In the genomic region with DNA sequence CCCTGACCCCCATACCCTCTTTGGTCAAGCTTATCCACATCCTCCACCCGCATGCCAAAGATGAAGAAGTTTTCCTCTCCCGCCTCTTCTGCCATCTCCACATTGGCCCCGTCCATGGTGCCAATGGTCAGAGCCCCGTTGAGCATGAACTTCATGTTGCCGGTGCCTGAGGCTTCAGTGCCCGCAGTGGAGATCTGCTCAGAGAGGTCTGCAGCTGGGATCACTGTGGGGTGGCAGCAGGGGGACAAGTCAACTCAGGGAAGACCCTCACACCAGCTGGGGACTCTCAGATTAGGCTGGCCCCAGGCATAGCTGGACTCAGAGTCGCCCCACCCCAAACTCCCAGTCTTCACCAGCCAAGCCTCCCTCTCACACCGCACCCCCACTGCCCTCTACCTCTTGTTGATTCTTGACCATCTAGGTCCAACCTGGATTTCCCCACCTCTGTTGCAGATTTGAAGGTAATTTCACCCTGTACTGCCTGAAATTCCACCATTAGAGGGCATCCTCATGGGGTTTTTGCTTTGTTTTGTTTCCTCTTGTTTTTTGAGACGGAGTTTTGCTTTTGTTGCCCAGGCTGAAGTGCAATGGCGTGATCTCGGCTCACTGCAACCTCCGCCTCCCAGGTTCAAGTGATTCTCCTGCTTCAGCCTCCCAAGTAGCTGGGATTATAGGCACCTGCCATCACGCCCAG, we compare ENCODE assay signal across 13 cellular contexts. TPM values are rescaled to one million over a fixed set of nuclear protein-coding genes. Genes with fewer than 3 reads are reported as not detected.
DNase-seq lines count a peak whose midpoint lies in the region; ATAC-seq and TF ChIP-seq lines count a peak whose summit lies in the region.
"Had no signal": no experiment of that assay in that cellular context is flagged by ENCODE, and none has a peak within 500 bp of the region (broad histone marks: within the 10 kb centered on the region; RNA-seq: fewer than 3 reads in every experiment).

No MANE protein-coding gene starts in this region.

- H4K20me1 ChIP-seq in BLaER1 treated with 17β-estradiol and CSF1 and Interleukin-3, amounts not matched to agents 10 nM and 100 nM = no peaks in the 10 kb centered on the region

- H3K36me3 ChIP-seq in BLaER1 treated with 17β-estradiol and CSF1 and Interleukin-3, amounts not matched to agents 10 nM and 100 nM = 0 out of 22 replicates have a peak, but pooled peaks cover 0 to 3% (median 0%) of the 10 kb centered on the region in 11 experiments
- H3K36me3 ChIP-seq in GM06990 (ENCODE audit: control insufficient read depth, insufficient read depth, low read length) (no peaks in the 10 kb centered on the region), mesenchymal stem cell (ENCODE audit: control insufficient read depth in 1 of 2, insufficient read depth in 2 of 2, low read depth in 1 of 2, low read length in 2 of 2) (peaks cover 0 to 3% of the 10 kb centered on the region in 2 experiments)
- H3K36me3 ChIP-seq: thyroid gland had no signal

- H3K27ac Mint-ChIP-seq in activated B cell treated with CpG ODN at 0.5 μM for 24 hours = peak overlapping the region; percentile 60
- H3K27ac Mint-ChIP-seq: dendritic cell treated with granulocyte-macrophage colony-stimulating factor and Interleukin-4, amounts not matched to agents 40 ng/mL and 50 ng/mL, for 4 days had no signal

- peaks cover 29% of the 10 kb centered on the region for H3K36me3 Mint-ChIP-seq in activated B cell treated with CpG ODN at 0.5 μM for 24 hours (ENCODE audit: low read depth)

- H3K27me3 Mint-ChIP-seq in activated B cell treated with CpG ODN at 0.5 μM for 24 hours = no peaks in the 10 kb centered on the region
- H3K27me3 Mint-ChIP-seq: dendritic cell treated with granulocyte-macrophage colony-stimulating factor and Interleukin-4, amounts not matched to agents 40 ng/mL and 50 ng/mL, for 4 days had no signal

- peak overlapping the region in 6 of 11 experiments; percentile 2 to 40 (median 31); a peak in 5 of 22 replicates for H3K4me2 ChIP-seq in BLaER1 treated with 17β-estradiol and CSF1 and Interleukin-3, amounts not matched to agents 10 nM and 100 nM
- no peak overlapping the region for H3K4me2 ChIP-seq in mesenchymal stem cell (ENCODE audit: low read length, poor library complexity, severe bottlenecking)

- peaks cover 3 to 73% (median 48%) of the 10 kb centered on the region in 10 experiments; a peak in 18 of 20 replicates for H3K4me1 ChIP-seq in BLaER1 treated with 17β-estradiol and CSF1 and Interleukin-3, amounts not matched to agents 10 nM and 100 nM
- H3K4me1 ChIP-seq in mesenchymal stem cell (ENCODE audit: control insufficient read depth, insufficient read depth, low read depth, low read length) = peaks cover 8% of the 10 kb centered on the region

- no peak overlapping the region for H3K4me3 Mint-ChIP-seq in activated B cell treated with CpG ODN at 0.5 μM for 24 hours
- H3K4me3 Mint-ChIP-seq: dendritic cell treated with granulocyte-macrophage colony-stimulating factor and Interleukin-4, amounts not matched to agents 40 ng/mL and 50 ng/mL, for 4 days had no signal

- H2BK12ac ChIP-seq in mesenchymal stem cell (ENCODE audit: low read length in 2 of 2) = no peak overlapping the region

- WGBS in mesenchymal stem cell = 94% methylated on average over 13 of the region's 13 CpGs

- H2AK5ac ChIP-seq in mesenchymal stem cell (ENCODE audit: low read length, severe bottlenecking) = no peak overlapping the region

- H3K79me1 ChIP-seq in mesenchymal stem cell (replicated peaks; ENCODE audit: low read length, poor library complexity, severe bottlenecking) = no peaks in the 10 kb centered on the region

- DNase-seq in GM06990 (ENCODE audit: extremely low read depth, insufficient read length) (no peak), activated B cell treated with CpG ODN at 0.5 μM for 24 hours (no peak), mesenchymal stem cell (no peak), NCI-H1694 treated with DMSO at 0.1 percent for 48 hours (lab: John Stamatoyannopoulos, UW) (no peak)
- DNase-seq: EL, NCI-H2029 treated with DMSO at 0.1 percent for 48 hours, NCI-H82, SIG-M5, thyroid gland had no signal

- no peaks in the 10 kb centered on the region for H3K27me3 ChIP-seq in BLaER1 treated with 17β-estradiol and CSF1 and Interleukin-3, amounts not matched to agents 10 nM and 100 nM
- H3K27me3 ChIP-seq in GM06990 (replicated peaks; ENCODE audit: control insufficient read depth, insufficient read depth, low read length) = no peaks in the 10 kb centered on the region; the same call in 1 of the 2 replicates
- peaks cover 8 to 9% of the 10 kb centered on the region in 2 experiments for H3K27me3 ChIP-seq in mesenchymal stem cell (ENCODE audit: control insufficient read depth in 1 of 2, insufficient read depth in 1 of 2, low read length in 2 of 2)

- no peak overlapping the region for H2BK5ac ChIP-seq in mesenchymal stem cell (ENCODE audit: low read depth, low read length, poor library complexity, severe bottlenecking)

- peak overlapping the region; percentile 22 for H4K91ac ChIP-seq in mesenchymal stem cell (ENCODE audit: low read length)

- H3K9me3 Mint-ChIP-seq in activated B cell treated with CpG ODN at 0.5 μM for 24 hours = no peaks in the 10 kb centered on the region
- H3K9me3 Mint-ChIP-seq: dendritic cell treated with granulocyte-macrophage colony-stimulating factor and Interleukin-4, amounts not matched to agents 40 ng/mL and 50 ng/mL, for 4 days had no signal

- CTCF ChIA-PET in activated B cell treated with CpG ODN at 0.5 μM for 24 hours (lab: Charles Lee) = no interaction called here

- no peak overlapping the region for H2BK120ac ChIP-seq in mesenchymal stem cell (ENCODE audit: low read depth, low read length)

- H3K18ac ChIP-seq in mesenchymal stem cell (ENCODE audit: low read depth in 1 of 2, low read length in 2 of 2) = no peak overlapping the region

- no peak for ATAC-seq in activated B cell treated with CpG ODN at 0.5 μM for 24 hours (ENCODE audit: low read depth)
- ATAC-seq in GM19324 (IDR thresholded peaks at IDR 0.05; ENCODE audit: low FRiP score, unreplicated experiment) = no peak
- no peak for ATAC-seq in HG02973 (IDR thresholded peaks at IDR 0.05; ENCODE audit: unreplicated experiment)

- no peak overlapping the region for H3K23ac ChIP-seq in mesenchymal stem cell (ENCODE audit: low read length in 2 of 2)

- peaks cover 42% of the 10 kb centered on the region for H3K4me1 Mint-ChIP-seq in activated B cell treated with CpG ODN at 0.5 μM for 24 hours

- H4K8ac ChIP-seq in mesenchymal stem cell (ENCODE audit: low read length) = no peak overlapping the region

- TF ChIP-seq CTCF in GM06990 (IDR thresholded peaks at IDR 0.05; ENCODE audit: insufficient read depth, low read length, poor library complexity, severe bottlenecking) (peak; percentile 21), activated B cell treated with CpG ODN at 0.5 μM for 24 hours (IDR thresholded peaks at IDR 0.05) (no peak)

- no peak overlapping the region for H3K4me3 ChIP-seq in BLaER1 treated with 17β-estradiol and CSF1 and Interleukin-3, amounts not matched to agents 10 nM and 100 nM
- H3K4me3 ChIP-seq in GM06990 (replicated peaks; ENCODE audit: low read depth, low read length) (no peak overlapping the region), mesenchymal stem cell (ENCODE audit: insufficient read depth in 1 of 2, low read depth in 1 of 2, low read length in 2 of 2) (no peak overlapping the region)
- H3K4me3 ChIP-seq: thyroid gland had no signal

- no peak overlapping the region for H3K4ac ChIP-seq in mesenchymal stem cell (ENCODE audit: low read depth in 1 of 2, low read length in 2 of 2)

- H3K9ac ChIP-seq in BLaER1 treated with 17β-estradiol and CSF1 and Interleukin-3, amounts not matched to agents 10 nM and 100 nM = no peak overlapping the region
- H3K9ac ChIP-seq in mesenchymal stem cell (ENCODE audit: low read length) = no peak overlapping the region

- H2AFZ ChIP-seq in mesenchymal stem cell (ENCODE audit: low read depth, low read length) = no peak overlapping the region

- H3K27ac ChIP-seq in BLaER1 treated with 17β-estradiol and CSF1 and Interleukin-3, amounts not matched to agents 10 nM and 100 nM = 0 out of 22 replicates have a peak overlapping the region, but pooled peaks of 1 of the 11 experiments have one; percentile 12
- no peak overlapping the region for H3K27ac ChIP-seq in mesenchymal stem cell (ENCODE audit: low read length, poor library complexity, severe bottlenecking)
- H3K27ac ChIP-seq: thyroid gland had no signal

- intact Hi-C loops in activated B cell treated with CpG ODN at 0.5 μM for 24 hours (cut with micrococcal nuclease) = no loop called here

- no peak overlapping the region for H2BK15ac ChIP-seq in mesenchymal stem cell (ENCODE audit: low read depth, poor library complexity, severe bottlenecking)

- no peaks in the 10 kb centered on the region for H3K9me3 ChIP-seq in BLaER1 treated with 17β-estradiol and CSF1 and Interleukin-3, amounts not matched to agents 10 nM and 100 nM (replicated peaks in 1 of 11)
- no peaks in the 10 kb centered on the region for H3K9me3 ChIP-seq in mesenchymal stem cell (ENCODE audit: control insufficient read depth, low read length)
- H3K9me3 ChIP-seq: thyroid gland had no signal

- POLR2A ChIA-PET in activated B cell treated with CpG ODN at 0.5 μM for 24 hours (lab: Charles Lee) = interaction anchor here (0.6 to 10.2 kb wide), 6 partner anchors 9 to 127 kb away, joined by 3 to 197 read pairs (median 4); a partner anchor contains a TSS

- H3K14ac ChIP-seq in mesenchymal stem cell (ENCODE audit: low read length in 2 of 2) = no peak overlapping the region

RNA-seq across cellular contexts. Expression of a gene that starts 6.6 kb away (rescaled TPM):
- total RNA-seq in activated B cell treated with CpG ODN at 0.5 μM for 24 hours = 165 and 177 TPM in 2 replicates
- 0.70 TPM for polyA plus RNA-seq in mesenchymal stem cell (2013, experiment 1 of 2)
- polyA plus RNA-seq in mesenchymal stem cell (2013, experiment 2 of 2) = 1.0 TPM

RNA-seq across cellular contexts. Expression of a gene that starts 9.3 kb away (rescaled TPM):
- 3.2 and 4.8 TPM in 2 replicates for total RNA-seq in activated B cell treated with CpG ODN at 0.5 μM for 24 hours
- 0.18 TPM for polyA plus RNA-seq in mesenchymal stem cell (2013, experiment 1 of 2)
- 0.21 TPM for polyA plus RNA-seq in mesenchymal stem cell (2013, experiment 2 of 2)

RNA-seq across cellular contexts. Expression of a gene that starts 27.5 kb away (rescaled TPM):
- 0.54 and 0.73 TPM in 2 replicates for total RNA-seq in activated B cell treated with CpG ODN at 0.5 μM for 24 hours
- 0.06 TPM for polyA plus RNA-seq in mesenchymal stem cell (2013, experiment 1 of 2)
- 0.15 TPM for polyA plus RNA-seq in mesenchymal stem cell (2013, experiment 2 of 2)

RNA-seq across cellular contexts. Expression of a gene that starts 27.8 kb away (rescaled TPM):
- total RNA-seq in activated B cell treated with CpG ODN at 0.5 μM for 24 hours = 640 and 687 TPM in 2 replicates
- 124 TPM for polyA plus RNA-seq in mesenchymal stem cell (2013, experiment 1 of 2)
- 118 TPM for polyA plus RNA-seq in mesenchymal stem cell (2013, experiment 2 of 2)

RNA-seq across cellular contexts. Expression of a gene that starts 52.5 kb away (rescaled TPM):
- total RNA-seq in activated B cell treated with CpG ODN at 0.5 μM for 24 hours = 69.1 and 73.6 TPM in 2 replicates
- polyA plus RNA-seq in mesenchymal stem cell (2013, experiment 1 of 2) = 12.3 TPM
- polyA plus RNA-seq in mesenchymal stem cell (2013, experiment 2 of 2) = 13.7 TPM
